Comparison of ENCODE assay signal across 23 cellular contexts in genomic region chr5:112411903-112412302, GRCh38. TPM values are rescaled to one million over a fixed set of nuclear protein-coding genes. Genes with fewer than 3 reads are reported as not detected.
DNase-seq lines count a peak whose midpoint lies in the region; ATAC-seq and TF ChIP-seq lines count a peak whose summit lies in the region.
"Had no signal": no experiment of that assay in that cellular context is flagged by ENCODE, and none has a peak within 500 bp of the region (broad histone marks: within the 10 kb centered on the region; RNA-seq: fewer than 3 reads in every experiment).

No MANE protein-coding gene starts in this region.

- WGBS in esophagus squamous epithelium, 2 donors, result 53 to 56% methylated on average over 6 to 7 of the region's 7 CpGs

- no peak for DNase-seq in Right ventricle myocardium superior
- DNase-seq in left ventricle myocardium superior, result no peak
- DNase-seq in esophagus squamous epithelium (lab: John Stamatoyannopoulos, UW), result no peak
- DNase-seq in mesothelial cell of epicardium (ENCODE audit: low spot score in 2 of 2, unreplicated experiment in 2 of 2), result no peak
- DNase-seq in NCI-H1417 treated with DMSO at 0.1 percent for 48 hours (lab: John Stamatoyannopoulos, UW), result no peak
- no peak for DNase-seq in chondrocyte (ENCODE audit: low spot score)
- DNase-seq in erythroblast (lab: John Stamatoyannopoulos, UW), result no peak
- DNase-seq: 8988T; activated CD4-positive, alpha-beta T cell treated with anti-CD3 and anti-CD28 coated beads for 36 hours; activated naive CD4-positive, alpha-beta T cell treated with Interleukin-2 at 50 U/mL for 16 hours; activated T-cell treated with anti-CD3 and anti-CD28 coated beads, Interleukin-2, amount 50 U/mL, for 4 hours; CD8-positive, alpha-beta memory T cell; foreskin fibroblast; GDM1; hippocampal formation; KG1; midbrain; NCI-H526; stimulated activated CD4-positive, alpha-beta T cell treated with anti-CD3 and anti-CD28 coated beads, Interleukin-1b, Interleukin-23, amount 100 ng/mL, for 48 hours had no signal

- H3K36me3 Mint-ChIP-seq in mesothelial cell of epicardium, result peaks cover 15% of the 10 kb centered on the region
- no peaks in the 10 kb centered on the region for H3K36me3 Mint-ChIP-seq in chondrocyte (ENCODE audit: low read depth)
- H3K36me3 Mint-ChIP-seq: CD8-positive, alpha-beta memory T cell; natural killer cell treated with Interleukin-12 subunit alpha and Interleukin-12 subunit beta and Interleukin-15 and Interleukin-18, amount 100 ng/mL, for 72 hours had no signal

- H3K4me3 Mint-ChIP-seq in mesothelial cell of epicardium (no peak overlapping the region), chondrocyte (ENCODE audit: unreplicated experiment) (no peak overlapping the region)
- H3K4me3 Mint-ChIP-seq: activated CD4-positive, alpha-beta T cell treated with anti-CD3 and anti-CD28 coated beads for 36 hours; activated T-cell treated with anti-CD3 and anti-CD28 coated beads, Interleukin-2, amount 50 U/mL, for 4 hours; CD8-positive, alpha-beta memory T cell; natural killer cell treated with Interleukin-12 subunit alpha and Interleukin-12 subunit beta and Interleukin-15 and Interleukin-18, amount 100 ng/mL, for 72 hours had no signal

- H3K27me3 ChIP-seq in esophagus squamous epithelium, result no peaks in the 10 kb centered on the region

- peaks cover 0 to 5% (median 0%) of the 10 kb centered on the region in 3 donors for H3K36me3 ChIP-seq in esophagus squamous epithelium

- H3K4me3 ChIP-seq in esophagus squamous epithelium, result no peak overlapping the region
- H3K4me3 ChIP-seq: coronary artery had no signal

- peak overlapping the region; percentile 1 to 74 (median 66) for H3K27ac ChIP-seq in esophagus squamous epithelium
- H3K27ac ChIP-seq: coronary artery had no signal

- H3K9me3 Mint-ChIP-seq in mesothelial cell of epicardium, result no peaks in the 10 kb centered on the region
- no peaks in the 10 kb centered on the region for H3K9me3 Mint-ChIP-seq in chondrocyte (ENCODE audit: low read depth)
- H3K9me3 Mint-ChIP-seq: activated T-cell treated with anti-CD3 and anti-CD28 coated beads, Interleukin-2, amount 50 U/mL, for 4 hours; CD8-positive, alpha-beta memory T cell; natural killer cell treated with Interleukin-12 subunit alpha and Interleukin-12 subunit beta and Interleukin-15 and Interleukin-18, amount 100 ng/mL, for 72 hours had no signal

- ATAC-seq in Right ventricle myocardium superior (ENCODE audit: poor library complexity) (peak; percentile 32), left ventricle myocardium superior (no peak), HG03521 (IDR thresholded peaks at IDR 0.05; ENCODE audit: unreplicated experiment) (no peak)
- ATAC-seq: activated CD4-positive, alpha-beta T cell treated with anti-CD3 and anti-CD28 coated beads for 36 hours; activated T-cell treated with anti-CD3 and anti-CD28 coated beads, Interleukin-2, amount 50 U/mL, for 4 hours; natural killer cell treated with Interleukin-12 subunit alpha and Interleukin-12 subunit beta and Interleukin-15 and Interleukin-18, amount 100 ng/mL, for 72 hours had no signal

- TF ChIP-seq POLR2A in esophagus squamous epithelium (IDR thresholded peaks at IDR 0.05) (no peak), erythroblast (IDR thresholded peaks at IDR 0.05; ENCODE audit: low read length) (no peak)

- H3K27me3 Mint-ChIP-seq in mesothelial cell of epicardium (ENCODE audit: low read depth), result no peaks in the 10 kb centered on the region
- H3K27me3 Mint-ChIP-seq in chondrocyte (ENCODE audit: low read depth), result peaks cover 8% of the 10 kb centered on the region
- H3K27me3 Mint-ChIP-seq: progenitor cell of endocrine pancreas had no signal

- H3K9me3 ChIP-seq in esophagus squamous epithelium, result no peaks in the 10 kb centered on the region

- H3K4me1 ChIP-seq in esophagus squamous epithelium, result peaks cover 0 to 69% (median 29%) of the 10 kb centered on the region in 3 donors

- H3K27ac Mint-ChIP-seq in mesothelial cell of epicardium (peak overlapping the region; percentile 14), chondrocyte (ENCODE audit: unreplicated experiment) (no peak overlapping the region)
- H3K27ac Mint-ChIP-seq: activated CD4-positive, alpha-beta T cell treated with anti-CD3 and anti-CD28 coated beads for 36 hours; CD8-positive, alpha-beta memory T cell; natural killer cell treated with Interleukin-12 subunit alpha and Interleukin-12 subunit beta and Interleukin-15 and Interleukin-18, amount 100 ng/mL, for 72 hours; progenitor cell of endocrine pancreas had no signal

- intact Hi-C loops in Right ventricle myocardium superior (cut with DNase I) (no loop called here), left ventricle myocardium superior (cut with micrococcal nuclease) (no loop called here), esophagus squamous epithelium (cut with DNase I) (no loop called here)

- TF ChIP-seq CTCF in esophagus squamous epithelium (IDR thresholded peaks at IDR 0.05), result no peak
- TF ChIP-seq CTCF in mesothelial cell of epicardium (IDR thresholded peaks at IDR 0.05; ENCODE audit: unreplicated experiment), result no peak
- TF ChIP-seq CTCF in chondrocyte (IDR thresholded peaks at IDR 0.05), result no peak

- H3K4me1 Mint-ChIP-seq in mesothelial cell of epicardium (peaks cover 25% of the 10 kb centered on the region), chondrocyte (ENCODE audit: low read depth) (peaks cover 11% of the 10 kb centered on the region)
- H3K4me1 Mint-ChIP-seq: activated CD4-positive, alpha-beta T cell treated with anti-CD3 and anti-CD28 coated beads for 36 hours; CD8-positive, alpha-beta memory T cell had no signal

RNA-seq across cellular contexts. Expression of gene EPB41L4A, which starts 7.2 kb away (rescaled TPM):
- total RNA-seq in Right ventricle myocardium superior (20.5 TPM), left ventricle myocardium superior (18.6 TPM), esophagus squamous epithelium (10 to 100 TPM; 18.9 to 25.9 (median 20.7) TPM), mesothelial cell of epicardium (38.6 to 42.3 TPM (median 39.3 TPM) in 3 replicates), chondrocyte (2.5 to 3.9 TPM (median 3.5 TPM) in 3 replicates)
